In genomic region chr12:123384994-123385376, GRCh38 we compare ENCODE assay signal across 8 cellular contexts. TPM values are rescaled to one million over a fixed set of nuclear protein-coding genes. Genes with fewer than 3 reads are reported as not detected.
DNase-seq lines count a peak whose midpoint lies in the region; ATAC-seq, FAIRE-seq and TF ChIP-seq lines count a peak whose summit lies in the region.

No MANE protein-coding gene starts in this region.

- DNase-seq in CD4-positive, alpha-beta T cell = no peak
- DNase-seq in LNCaP clone FGC (ENCODE audit: low read depth) (no peak), dermis blood vessel endothelial cell (peak; percentile 23), nephron progenitor cell (no peak), NOMO-1 treated with dmso at 0.1 percent for 144 hours (lab: John Stamatoyannopoulos, UW; ENCODE audit: unreplicated experiment) (no peak), HTR-8/SVneo (ENCODE audit: insufficient read length, low spot score) (no peak)
- no peak for DNase-seq in stimulated activated CD4-positive, alpha-beta T cell treated with anti-CD3 and anti-CD28 coated beads, Interleukin-2, amount 100 ng/mL, for 48 hours

- intact Hi-C loops in CD4-positive, alpha-beta T cell (cut with DNase I, micrococcal nuclease) = loop anchor here (1.0 to 10.0 kb wide), 4 partner anchors 20 to 630 kb away; partner anchors contain the start of genes DENR (in 1 of the 2), SNRNP35 (in 1 of the 2) and TMED2 (in 1 of the 2)

- CTCF ChIA-PET in CD4-positive, alpha-beta T cell (lab: Charles Lee) = interaction anchor here (0.6 to 3.8 kb wide), 2 partner anchors 19 to 75 kb away, joined by 4 to 29 read pairs; partner anchors contain the start of gene SBNO1

- POLR2A ChIA-PET in CD4-positive, alpha-beta T cell (lab: Charles Lee) = interaction anchor here (1.6 to 2.6 kb wide), 4 partner anchors 20 to 858 kb away, joined by 4 to 52 read pairs (median 13); partner anchors contain the start of genes KNTC1, RSRC2, SBNO1 and SNRNP35

- no peaks in the 10 kb centered on the region for H3K27me3 ChIP-seq in CD4-positive, alpha-beta T cell (ENCODE audit: control insufficient read depth, insufficient read depth, low read length)

- H3K4me3 Mint-ChIP-seq in CD4-positive, alpha-beta T cell = peak overlapping the region; percentile 90
- H3K4me3 Mint-ChIP-seq in nephron progenitor cell = peak overlapping the region; percentile 89

- no peaks in the 10 kb centered on the region for H3K9me3 Mint-ChIP-seq in CD4-positive, alpha-beta T cell
- H3K9me3 Mint-ChIP-seq in nephron progenitor cell = no peaks in the 10 kb centered on the region

- ATAC-seq in CD4-positive, alpha-beta T cell (ENCODE audit: poor library complexity) = no peak
- ATAC-seq in GM18907 (IDR thresholded peaks at IDR 0.05; ENCODE audit: unreplicated experiment) = no peak

- peaks cover 2% of the 10 kb centered on the region for H3K36me3 Mint-ChIP-seq in CD4-positive, alpha-beta T cell (ENCODE audit: low read depth)
- no peaks in the 10 kb centered on the region for H3K36me3 Mint-ChIP-seq in nephron progenitor cell (ENCODE audit: low read depth)

- no peak for TF ChIP-seq CTCF in CD4-positive, alpha-beta T cell (IDR thresholded peaks at IDR 0.05)
- TF ChIP-seq CTCF in LNCaP clone FGC (IDR thresholded peaks at IDR 0.05; ENCODE audit: control insufficient read depth, extremely low read depth, insufficient read depth) (no peak), nephron progenitor cell (IDR thresholded peaks at IDR 0.05) (no peak)

- H3K27me3 Mint-ChIP-seq in CD4-positive, alpha-beta T cell = no peaks in the 10 kb centered on the region
- peaks cover under 1% of the 10 kb centered on the region for H3K27me3 Mint-ChIP-seq in nephron progenitor cell (ENCODE audit: low read depth, poor library complexity)

- peak overlapping the region; percentile 72 for H3K27ac Mint-ChIP-seq in CD4-positive, alpha-beta T cell
- H3K27ac Mint-ChIP-seq in nephron progenitor cell = no peak overlapping the region

- H3K9me3 ChIP-seq in CD4-positive, alpha-beta T cell (ENCODE audit: control insufficient read depth, low read length) = no peaks in the 10 kb centered on the region

- no peak for FAIRE-seq in HTR-8/SVneo (lab: Jason Lieb, UNC)

- peaks cover 31% of the 10 kb centered on the region for H3K4me1 Mint-ChIP-seq in CD4-positive, alpha-beta T cell (ENCODE audit: low read depth)
- peaks cover 30% of the 10 kb centered on the region for H3K4me1 Mint-ChIP-seq in nephron progenitor cell

- no peak overlapping the region for H3K27ac ChIP-seq in CD4-positive, alpha-beta T cell (ENCODE audit: low read depth, low read length)

- H3K4me3 ChIP-seq in LNCaP clone FGC (ENCODE audit: low read depth, low read length) = peak overlapping the region; percentile 93

RNA-seq across cellular contexts. Expression of gene KMT5A, which starts 1.1 kb away (rescaled TPM):
- 10 to 100 TPM; 28.3 to 30.9 TPM for total RNA-seq in CD4-positive, alpha-beta T cell
- total RNA-seq in dermis blood vessel endothelial cell = 36.6 and 56.2 TPM in 2 replicates

RNA-seq across cellular contexts. Expression of gene SBNO1, which starts 20.3 kb away (rescaled TPM):
- total RNA-seq in CD4-positive, alpha-beta T cell = 10 to 100 TPM; 21.3 to 21.9 TPM
- total RNA-seq in dermis blood vessel endothelial cell = 28.6 and 41.2 TPM in 2 replicates

RNA-seq across cellular contexts. Expression of gene RILPL2, which starts 51.5 kb away (rescaled TPM):
- total RNA-seq in CD4-positive, alpha-beta T cell = 1 to 10 TPM; 4.9 to 5.5 TPM
- 3.8 and 4.1 TPM in 2 replicates for total RNA-seq in dermis blood vessel endothelial cell
